11 cellular contexts compared by ENCODE assay signal in genomic region chr10:20100157-20100556, GRCh38.
DNase-seq lines count a peak whose midpoint lies in the region; ATAC-seq and TF ChIP-seq lines count a peak whose summit lies in the region.
"Had no signal": no experiment of that assay in that cellular context is flagged by ENCODE, and none has a peak within 500 bp of the region (broad histone marks: within the 10 kb centered on the region; RNA-seq: fewer than 3 reads in every experiment).

No MANE protein-coding gene starts in this region.

- H3K4me2 ChIP-seq in parathyroid adenoma (ENCODE audit: low read length): no peak overlapping the region
- H3K4me2 ChIP-seq: BLaER1 had no signal

- no peaks in the 10 kb centered on the region for H3K9me3 ChIP-seq in parathyroid adenoma (ENCODE audit: control insufficient read depth, low read length)
- H3K9me3 ChIP-seq: BLaER1 had no signal

- no peak overlapping the region for H2AFZ ChIP-seq in parathyroid adenoma

- H3K27ac ChIP-seq in parathyroid adenoma: peak overlapping the region; percentile 45
- H3K27ac ChIP-seq: BLaER1 had no signal

- no peaks in the 10 kb centered on the region for H3K36me3 ChIP-seq in parathyroid adenoma (ENCODE audit: control insufficient read depth, insufficient read depth, low read length)
- H3K36me3 ChIP-seq: BLaER1 had no signal

- peaks cover 18% of the 10 kb centered on the region for H3K4me1 ChIP-seq in parathyroid adenoma

- H3K4me3 ChIP-seq in cardiac fibroblast (replicated peaks in 1 of 2; ENCODE audit: low read depth in 2 of 2, low read length in 2 of 2): no peak overlapping the region
- H3K4me3 ChIP-seq in parathyroid adenoma (ENCODE audit: low read depth, low read length): no peak overlapping the region
- H3K4me3 ChIP-seq: BLaER1 had no signal

- TF ChIP-seq CTCF in cardiac fibroblast (IDR thresholded peaks at IDR 0.05; ENCODE audit: low read depth, low read length) (no peak), parathyroid adenoma (IDR thresholded peaks at IDR 0.05) (no peak)

- DNase-seq in HT-29 (ENCODE audit: low spot score): peak; percentile 39
- peak; percentile 84 to 86 for DNase-seq in cardiac fibroblast (ENCODE audit: low read depth in 2 of 2)
- DNase-seq in iris pigment epithelial cell (ENCODE audit: low read depth): peak; percentile 56
- DNase-seq in activated CD4-positive, alpha-beta T cell treated with anti-CD3 and anti-CD28 coated beads, Interleukin-2, amount 50 U/mL, for 48 hours: no peak
- DNase-seq in amygdala (lab: John Stamatoyannopoulos, UW): no peak
- DNase-seq: dermis blood vessel endothelial cell, NCI-H510A treated with DMSO at 0.1 percent for 48 hours had no signal

- no peak for ATAC-seq in GM18907 (IDR thresholded peaks at IDR 0.05; ENCODE audit: unreplicated experiment)
- ATAC-seq in HG03442 (IDR thresholded peaks at IDR 0.05; ENCODE audit: unreplicated experiment): no peak

- H3K79me2 ChIP-seq in parathyroid adenoma: peaks cover 9% of the 10 kb centered on the region

- no peaks in the 10 kb centered on the region for H3K27me3 ChIP-seq in parathyroid adenoma (ENCODE audit: control insufficient read depth, insufficient read depth, low read length)
- H3K27me3 ChIP-seq: BLaER1 had no signal

- no peak overlapping the region for H3K9ac ChIP-seq in parathyroid adenoma
- H3K9ac ChIP-seq: BLaER1 had no signal

Comparison
In these comparisons a context has a peak if more than half of its experiments do, and no peak if none do; other contexts are left out.
1. DNase-seq: peak in HT-29 (single experiment), cardiac fibroblast (2 of 2) and iris pigment epithelial cell (single experiment); none in activated CD4-positive, alpha-beta T cell treated with anti-CD3 and anti-CD28 coated beads, Interleukin-2, amount 50 U/mL, for 48 hours (0 of 2) and amygdala (0 of 56).